ENCODE assay signal across 8 cellular contexts in the genomic region with DNA sequence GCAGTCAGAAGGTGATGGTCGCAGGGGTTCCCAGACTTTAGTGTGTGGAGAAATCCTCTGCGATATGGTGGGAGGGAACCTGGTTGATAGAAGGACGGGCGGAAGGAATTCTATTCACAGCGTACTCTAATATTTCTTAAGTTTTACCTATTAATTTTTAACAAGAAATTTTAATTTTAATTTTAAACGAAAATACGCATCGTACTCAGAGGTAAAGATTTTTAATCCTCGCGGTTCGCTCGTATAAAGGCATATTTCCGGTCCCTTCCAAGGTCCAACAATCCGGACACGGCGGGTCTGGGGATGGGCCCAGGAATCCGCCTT. TPM values are rescaled to one million over a fixed set of nuclear protein-coding genes. Genes with fewer than 3 reads are reported as not detected.
DNase-seq lines count a peak whose midpoint lies in the region; ATAC-seq, FAIRE-seq and TF ChIP-seq lines count a peak whose summit lies in the region.

No MANE protein-coding gene starts in this region.

- in situ Hi-C loops in mammary epithelial cell (cut with MboI; ENCODE audit: low sequenced_read_pairs in 2 of 2), result no loop called here

- TF ChIP-seq EP300 in A549 (IDR thresholded peaks at IDR 0.05), result no peak

- H3K4me3 ChIP-seq in A549 (peak overlapping the region; percentile 79), mammary epithelial cell (replicated peaks in 1 of 3; ENCODE audit: insufficient read depth in 1 of 3, low read depth in 2 of 3, low read length in 3 of 3) (peak overlapping the region; percentile 53 to 72 (median 64)), mucosa of stomach (ENCODE audit: low read length) (no peak overlapping the region)

- POLR2A ChIA-PET in A549 (lab: Yijun Ruan, JAX), result interaction anchor here (1.8 kb wide), 1 partner anchor 10 kb away, joined by 9 read pairs; no protein-coding TSS in a partner anchor

- H3K27me3 ChIP-seq in mammary epithelial cell (ENCODE audit: insufficient read depth, low read length), result no peaks in the 10 kb centered on the region
- H3K27me3 ChIP-seq in mucosa of stomach (ENCODE audit: control insufficient read depth, insufficient read depth, low read length), result no peaks in the 10 kb centered on the region

- H3K9ac ChIP-seq in mammary epithelial cell (ENCODE audit: insufficient read depth, low read length) (no peak overlapping the region), mucosa of stomach (ENCODE audit: low read length) (peak overlapping the region; percentile 77)

- ATAC-seq in A549, result no peak
- no peak for ATAC-seq in HG03342 (IDR thresholded peaks at IDR 0.05; ENCODE audit: unreplicated experiment)

- intact Hi-C loops in mammary epithelial cell (cut with micrococcal nuclease), result loop anchor here (10.0 kb wide), 1 partner anchor 392 kb away; no protein-coding TSS in a partner anchor

- no TSS peak for BruUV-seq in mammary epithelial cell (replicated peaks; lab: Mats Ljungman, UMichigan)

- H4K20me1 ChIP-seq in mammary epithelial cell (ENCODE audit: insufficient read depth, low read length), result no peaks in the 10 kb centered on the region

- peak overlapping the region; percentile 84 to 96 for H3K27ac ChIP-seq in A549
- no peak overlapping the region for H3K27ac ChIP-seq in mammary epithelial cell (ENCODE audit: insufficient read depth, low read depth, low read length)

- CTCF ChIA-PET in A549 (lab: Yijun Ruan, JAX), result interaction anchor here (0.9 to 59.0 kb wide), 14 partner anchors 7 to 120 kb away, joined by 3 to 1532 read pairs (median 5); a partner anchor contains a TSS
- CTCF ChIA-PET in mammary epithelial cell (lab: Charles Lee; ENCODE audit: low non-redundant PET), result interaction anchor here (0.6 kb wide), 3 partner anchors 14 to 1133 kb away, joined by 3 read pairs; a partner anchor contains a TSS

- no peaks in the 10 kb centered on the region for H3K36me3 ChIP-seq in mammary epithelial cell (ENCODE audit: insufficient read depth, low read length)
- H3K36me3 ChIP-seq in mucosa of stomach (ENCODE audit: control insufficient read depth, insufficient read depth, low read length), result no peaks in the 10 kb centered on the region

- peaks cover 71% of the 10 kb centered on the region for H3K4me1 ChIP-seq in A549
- peaks cover 57% of the 10 kb centered on the region for H3K4me1 ChIP-seq in mammary epithelial cell (ENCODE audit: insufficient read depth, low read length)
- H3K4me1 ChIP-seq in mucosa of stomach (ENCODE audit: control insufficient read depth, insufficient read depth, low read length), result peaks cover 30% of the 10 kb centered on the region

- DNase-seq in A549 (ENCODE audit: low read depth in 1 of 2, low spot score in 1 of 2) (no peak), HT-29 (ENCODE audit: low spot score) (peak; percentile 32), mammary epithelial cell (no peak), NK-92 (lab: John Stamatoyannopoulos, UW; ENCODE audit: unreplicated experiment) (no peak)
- no peak for DNase-seq in activated CD4-positive, CD25-positive, alpha-beta regulatory T cell treated with anti-CD3 and anti-CD28 coated beads, Interleukin-2, amount 50 U/mL, for 72 hours
- DNase-seq in stimulated activated CD4-positive, alpha-beta T cell treated with anti-CD3 and anti-CD28 coated beads, Interleukin-1b, Interleukin-23, amount 100 ng/mL, for 48 hours, result no peak

- dilution Hi-C loops in mammary epithelial cell (cut with HindIII; ENCODE audit: low sequenced_read_pairs), result no loop called here

- H2AFZ ChIP-seq in mammary epithelial cell (ENCODE audit: low read depth, low read length), result peak overlapping the region; percentile 80

- no peaks in the 10 kb centered on the region for H3K9me3 ChIP-seq in A549
- H3K9me3 ChIP-seq in mammary epithelial cell (replicated peaks; ENCODE audit: insufficient read depth, low read length), result no peaks in the 10 kb centered on the region
- H3K9me3 ChIP-seq in mucosa of stomach (ENCODE audit: control insufficient read depth, low read length), result no peaks in the 10 kb centered on the region

- FAIRE-seq in A549 (lab: Jason Lieb, UNC), result no peak

- no peak for TF ChIP-seq POLR2A in A549 (IDR thresholded peaks at IDR 0.05; ENCODE audit: low read length)

- TF ChIP-seq CTCF in A549 (IDR thresholded peaks at IDR 0.05) (no peak), mammary epithelial cell (conservative IDR thresholded peaks at IDR 0.05 in 1 of 2, IDR thresholded peaks at IDR 0.05 in 1 of 2; ENCODE audit: extremely low read depth in 1 of 2, insufficient read depth in 1 of 2, low read depth in 1 of 2, low read length in 2 of 2) (no peak)

- TF ChIP-seq RAD21 in A549 (conservative IDR thresholded peaks at IDR 0.05 in 1 of 2, IDR thresholded peaks at IDR 0.05 in 1 of 2), result no peak

- H3K79me2 ChIP-seq in mammary epithelial cell (ENCODE audit: insufficient read depth, low read length), result peaks cover 9% of the 10 kb centered on the region

- 8% methylated on average over 17 of the region's 17 CpGs for WGBS in A549 (ENCODE audit: missing lambda C conversion rate)
- 25% methylated on average over 13 of the region's 17 CpGs for WGBS in mammary epithelial cell (ENCODE audit: low coverage, missing lambda C conversion rate)

- H3K4me2 ChIP-seq in A549, result peak overlapping the region; percentile 74
- H3K4me2 ChIP-seq in mammary epithelial cell (ENCODE audit: insufficient read depth, low read depth, low read length), result peak overlapping the region; percentile 92

TF ChIP-seq in A549, 52 proteins besides CTCF, POLR2A, EP300 and RAD21 (continues in another document):
- TF ChIP-seq, protein P1, sequence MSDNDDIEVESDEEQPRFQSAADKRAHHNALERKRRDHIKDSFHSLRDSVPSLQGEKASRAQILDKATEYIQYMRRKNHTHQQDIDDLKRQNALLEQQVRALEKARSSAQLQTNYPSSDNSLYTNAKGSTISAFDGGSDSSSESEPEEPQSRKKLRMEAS (IDR thresholded peaks at IDR 0.05), result no peak
- TF ChIP-seq CBX2 (IDR thresholded peaks at IDR 0.05; ENCODE audit: borderline replicate concordance, low read depth), result no peak
- TF ChIP-seq FOSL2 (IDR thresholded peaks at IDR 0.05), result no peak
- no peak for TF ChIP-seq FOSL2 (CRISPR knock-in tag; IDR thresholded peaks at IDR 0.05)
- TF ChIP-seq ZNF302 (CRISPR knock-in tag; IDR thresholded peaks at IDR 0.05), result no peak
- TF ChIP-seq CEBPB (IDR thresholded peaks at IDR 0.05), result no peak
- no peak for TF ChIP-seq SREBF2 (IDR thresholded peaks at IDR 0.05)
- no peak for TF ChIP-seq FOXS1 (CRISPR knock-in tag; IDR thresholded peaks at IDR 0.05)
- no peak for TF ChIP-seq HDAC2 (IDR thresholded peaks at IDR 0.05)
- TF ChIP-seq ZSCAN20 (CRISPR knock-in tag; IDR thresholded peaks at IDR 0.05), result no peak
- no peak for TF ChIP-seq ZC3H11A (IDR thresholded peaks at IDR 0.05)
- TF ChIP-seq EHMT2 (IDR thresholded peaks at IDR 0.05; ENCODE audit: low read depth), result no peak
- TF ChIP-seq, protein P2, sequence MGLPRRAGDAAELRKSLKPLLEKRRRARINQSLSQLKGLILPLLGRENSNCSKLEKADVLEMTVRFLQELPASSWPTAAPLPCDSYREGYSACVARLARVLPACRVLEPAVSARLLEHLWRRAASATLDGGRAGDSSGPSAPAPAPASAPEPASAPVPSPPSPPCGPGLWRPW (IDR thresholded peaks at IDR 0.05), result no peak
- TF ChIP-seq NR3C1 (IDR thresholded peaks at IDR 0.05), result no peak
- no peak for TF ChIP-seq JUN (IDR thresholded peaks at IDR 0.05)
- TF ChIP-seq MYC (IDR thresholded peaks at IDR 0.05; ENCODE audit: borderline replicate concordance, low read length), result no peak

RNA-seq across cellular contexts. Expression of a gene that starts 0.3 kb away (rescaled TPM):
- 25.1 and 27.3 TPM in 2 replicates for polyA plus RNA-seq in A549 (2011; rRNA removed)
- polyA plus RNA-seq in A549 (2012; cell fraction: cytosol; rRNA removed), result 27.5 and 39.0 TPM in 2 replicates
- polyA plus RNA-seq in A549 (2012; cell fraction: nucleus; rRNA removed), result 43.0 and 43.8 TPM in 2 replicates
- 32.6 to 35.2 TPM (median 33.3 TPM) in 3 replicates for polyA plus RNA-seq in A549 (2017; fragmentation: RNase III; extraction: RNeasy Plus Mini Kit Qiagen cat#74134 plus additional on column Dnase treatment)
- polyA minus RNA-seq in A549 (2011; rRNA and poly(A)+ RNA removed), result 37.7 and 42.9 TPM in 2 replicates
- total RNA-seq in HT-29 (2014; rRNA removed; shearing (Covaris generic)), result 31.1 and 35.7 TPM in 2 replicates
- 10 to 100 TPM; 22.0 to 29.3 TPM for total RNA-seq in mammary epithelial cell
- polyA plus RNA-seq in mammary epithelial cell, result 11.8 TPM
- polyA minus RNA-seq in mammary epithelial cell, result 22.0 TPM

RNA-seq across cellular contexts. Expression of a gene that starts 14.0 kb away (rescaled TPM):
- polyA plus RNA-seq in A549 (2011; rRNA removed) (0.70 and 0.75 TPM in 2 replicates), A549 (2017; fragmentation: RNase III; extraction: RNeasy Plus Mini Kit Qiagen cat#74134 plus additional on column Dnase treatment) (0.69 to 0.89 TPM (median 0.88 TPM) in 3 replicates), mammary epithelial cell (6.2 TPM)
- polyA plus RNA-seq in A549 (2012; cell fraction: cytosol; rRNA removed), result 0.69 and 0.70 TPM in 2 replicates
- polyA plus RNA-seq in A549 (2012; cell fraction: nucleus; rRNA removed), result 2.3 and 2.9 TPM in 2 replicates
- 1.8 and 2.2 TPM in 2 replicates for polyA minus RNA-seq in A549 (2011; rRNA and poly(A)+ RNA removed)
- 38.2 and 44.1 TPM in 2 replicates for total RNA-seq in HT-29 (2014; rRNA removed; shearing (Covaris generic))
- 10 to 100 TPM in 1 of 2 donors, 1 to 10 TPM in 1; 9.7 to 41.0 TPM for total RNA-seq in mammary epithelial cell
- 10.0 TPM for polyA minus RNA-seq in mammary epithelial cell

RNA-seq across cellular contexts. Expression of a gene that starts 47.0 kb away (rescaled TPM):
- polyA plus RNA-seq in A549 (2011; rRNA removed), result 17.2 and 20.8 TPM in 2 replicates
- polyA plus RNA-seq in A549 (2012; cell fraction: cytosol; rRNA removed), result 42.9 and 56.8 TPM in 2 replicates
- polyA plus RNA-seq in A549 (2012; cell fraction: nucleus; rRNA removed), result 170 and 171 TPM in 2 replicates
- 34.1 to 38.9 TPM (median 36.0 TPM) in 3 replicates for polyA plus RNA-seq in A549 (2017; fragmentation: RNase III; extraction: RNeasy Plus Mini Kit Qiagen cat#74134 plus additional on column Dnase treatment)
- polyA minus RNA-seq in A549 (2011; rRNA and poly(A)+ RNA removed), result 20.2 and 26.1 TPM in 2 replicates
- total RNA-seq in HT-29 (2014; rRNA removed; shearing (Covaris generic)), result 51.7 and 55.6 TPM in 2 replicates
- total RNA-seq in mammary epithelial cell, result 10 to 100 TPM; 17.7 to 72.1 TPM
- polyA plus RNA-seq in mammary epithelial cell, result 30.5 TPM
- 96.1 TPM for polyA minus RNA-seq in mammary epithelial cell

RNA-seq across cellular contexts. Expression of a gene that starts 47.4 kb away (rescaled TPM):
- not detected in 2 replicates for polyA plus RNA-seq in A549 (2011; rRNA removed)
- not detected in 2 replicates for polyA plus RNA-seq in A549 (2012; cell fraction: cytosol; rRNA removed)
- polyA plus RNA-seq in A549 (2012; cell fraction: nucleus; rRNA removed), result 0.04 TPM in 1 of 2 replicates, not detected in the other
- polyA plus RNA-seq in A549 (2017; fragmentation: RNase III; extraction: RNeasy Plus Mini Kit Qiagen cat#74134 plus additional on column Dnase treatment), result not detected in 3 replicates
- polyA minus RNA-seq in A549 (2011; rRNA and poly(A)+ RNA removed), result not detected in 2 replicates
- total RNA-seq in HT-29 (2014; rRNA removed; shearing (Covaris generic)), result not detected in 2 replicates
- not detected for total RNA-seq in mammary epithelial cell
- not detected for polyA plus RNA-seq in mammary epithelial cell
- not detected for polyA minus RNA-seq in mammary epithelial cell
